Comparison of ENCODE assay signal across 21 cellular contexts in genomic region chr17:39765159-39765558, GRCh38. TPM values are rescaled to one million over a fixed set of nuclear protein-coding genes. Genes with fewer than 3 reads are reported as not detected.
A peak's percentile ranks its signal among the peaks of the same experiment; 100 is the strongest.
DNase-seq lines count a peak whose midpoint lies in the region; ATAC-seq and TF ChIP-seq lines count a peak whose summit lies in the region.
"Had no signal": no experiment of that assay in that cellular context is flagged by ENCODE, and none has a peak within 500 bp of the region (broad histone marks: within the 10 kb centered on the region; RNA-seq: fewer than 3 reads in every experiment).

No MANE protein-coding gene starts in this region.

- H3K36me3 ChIP-seq in Karpas-422 (ENCODE audit: insufficient read depth, low read length): peaks cover 72% of the 10 kb centered on the region
- H3K36me3 ChIP-seq: BE2C had no signal

- CTCF ChIA-PET in activated CD8-positive, alpha-beta memory T cell treated with anti-CD3 and anti-CD28 coated beads, Interleukin-2, amount 10 ng/mL, durations not matched to agents 7 days and 5 days (lab: Charles Lee): interaction anchor here (1.1 to 1.8 kb wide), 5 partner anchors 9 to 143 kb away, joined by 3 to 6 read pairs (median 3); no protein-coding TSS in a partner anchor

- peaks cover 72% of the 10 kb centered on the region for H3K4me1 ChIP-seq in Karpas-422 (ENCODE audit: low read length)
- H3K4me1 ChIP-seq: A549, BE2C, heart right ventricle had no signal

- H3K27ac Mint-ChIP-seq in activated CD8-positive, alpha-beta memory T cell treated with anti-CD3 and anti-CD28 coated beads, Interleukin-2, amount 10 ng/mL, durations not matched to agents 7 days and 5 days: no peak overlapping the region
- H3K27ac Mint-ChIP-seq in activated naive CD8-positive, alpha-beta T cell treated with anti-CD3 and anti-CD28 coated beads for 36 hours: peak overlapping the region; percentile 84
- peak overlapping the region; percentile 92 to 95 for H3K27ac Mint-ChIP-seq in natural killer cell treated with Interleukin-12 subunit alpha and Interleukin-12 subunit beta and Interleukin-15 and Interleukin-18, amount 100 ng/mL, for 72 hours
- H3K27ac Mint-ChIP-seq: activated CD4-positive, alpha-beta T cell treated with anti-CD3 and anti-CD28 coated beads, Interleukin-2, amount 10 ng/mL, durations not matched to agents 24 days and 14 days; activated naive CD4-positive, alpha-beta T cell treated with anti-CD3 and anti-CD28 coated beads for 36 hours had no signal

- H3K27me3 Mint-ChIP-seq in activated CD8-positive, alpha-beta memory T cell treated with anti-CD3 and anti-CD28 coated beads, Interleukin-2, amount 10 ng/mL, durations not matched to agents 7 days and 5 days: no peaks in the 10 kb centered on the region
- H3K27me3 Mint-ChIP-seq in activated naive CD8-positive, alpha-beta T cell treated with anti-CD3 and anti-CD28 coated beads for 36 hours: no peaks in the 10 kb centered on the region
- no peaks in the 10 kb centered on the region for H3K27me3 Mint-ChIP-seq in natural killer cell treated with Interleukin-12 subunit alpha and Interleukin-12 subunit beta and Interleukin-15 and Interleukin-18, amount 100 ng/mL, for 72 hours
- H3K27me3 Mint-ChIP-seq: activated CD4-positive, alpha-beta T cell treated with anti-CD3 and anti-CD28 coated beads, Interleukin-2, amount 10 ng/mL, durations not matched to agents 24 days and 14 days had no signal

- peak; percentile 14 for DNase-seq in activated CD8-positive, alpha-beta memory T cell treated with anti-CD3 and anti-CD28 coated beads, Interleukin-2, amount 10 ng/mL, durations not matched to agents 7 days and 5 days
- no peak for DNase-seq in activated CD8-positive, alpha-beta memory T cell treated with anti-CD3 and anti-CD28 coated beads, Interleukin-2, amount 50 U/mL, for 48 hours
- DNase-seq in Karpas-422 (no peak), NCI-H1105 (lab: John Stamatoyannopoulos, UW) (no peak), lower leg skin (ENCODE audit: low spot score in 2 of 2) (no peak)
- no peak for DNase-seq in activated naive CD8-positive, alpha-beta T cell treated with anti-CD3 and anti-CD28 coated beads for 36 hours
- no peak for DNase-seq in natural killer cell treated with Interleukin-12 subunit alpha and Interleukin-12 subunit beta and Interleukin-15 and Interleukin-18, amount 100 ng/mL, for 72 hours (ENCODE audit: low spot score)
- DNase-seq in activated CD4-positive, CD25-positive, alpha-beta regulatory T cell (lab: John Stamatoyannopoulos, UW): no peak
- DNase-seq: activated CD4-positive, alpha-beta T cell treated with anti-CD3 and anti-CD28 coated beads, Interleukin-2, amount 10 ng/mL, durations not matched to agents 24 days and 14 days; activated naive CD4-positive, alpha-beta T cell treated with anti-CD3 and anti-CD28 coated beads for 36 hours; BE2C; heart right ventricle; KBM-7; NCI-H1694 treated with DMSO at 0.1 percent for 48 hours; PC-3; Right ventricle myocardium superior; substantia nigra had no signal

- H3K4me1 Mint-ChIP-seq in activated CD8-positive, alpha-beta memory T cell treated with anti-CD3 and anti-CD28 coated beads, Interleukin-2, amount 10 ng/mL, durations not matched to agents 7 days and 5 days: peaks cover 73% of the 10 kb centered on the region
- H3K4me1 Mint-ChIP-seq in activated naive CD8-positive, alpha-beta T cell treated with anti-CD3 and anti-CD28 coated beads for 36 hours: peaks cover 79% of the 10 kb centered on the region
- peaks cover 67 to 75% of the 10 kb centered on the region in 2 donors for H3K4me1 Mint-ChIP-seq in natural killer cell treated with Interleukin-12 subunit alpha and Interleukin-12 subunit beta and Interleukin-15 and Interleukin-18, amount 100 ng/mL, for 72 hours (ENCODE audit: low read depth in 2 of 2)

- H4K20me1 ChIP-seq in Karpas-422 (ENCODE audit: insufficient read depth, low read depth, low read length): no peaks in the 10 kb centered on the region

- no peak overlapping the region for H3K9ac ChIP-seq in Karpas-422 (ENCODE audit: low read length)

- no peaks in the 10 kb centered on the region for H3K9me3 ChIP-seq in Karpas-422 (ENCODE audit: low read length)
- H3K9me3 ChIP-seq: heart right ventricle had no signal

- no peak overlapping the region for H3K4me3 Mint-ChIP-seq in activated CD8-positive, alpha-beta memory T cell treated with anti-CD3 and anti-CD28 coated beads, Interleukin-2, amount 10 ng/mL, durations not matched to agents 7 days and 5 days
- H3K4me3 Mint-ChIP-seq in activated naive CD8-positive, alpha-beta T cell treated with anti-CD3 and anti-CD28 coated beads for 36 hours: no peak overlapping the region
- H3K4me3 Mint-ChIP-seq in natural killer cell treated with Interleukin-12 subunit alpha and Interleukin-12 subunit beta and Interleukin-15 and Interleukin-18, amount 100 ng/mL, for 72 hours: peak overlapping the region; percentile 87
- H3K4me3 Mint-ChIP-seq: activated CD4-positive, alpha-beta T cell treated with anti-CD3 and anti-CD28 coated beads, Interleukin-2, amount 10 ng/mL, durations not matched to agents 24 days and 14 days; activated naive CD4-positive, alpha-beta T cell treated with anti-CD3 and anti-CD28 coated beads for 36 hours had no signal

- H3K4me3 ChIP-seq in Karpas-422 (ENCODE audit: low read length) (no peak overlapping the region), lower leg skin (ENCODE audit: low read depth, poor library complexity, severe bottlenecking) (no peak overlapping the region)
- H3K4me3 ChIP-seq: A549, heart right ventricle had no signal

- H3K27me3 ChIP-seq in Karpas-422 (ENCODE audit: low read length): no peaks in the 10 kb centered on the region

- no peak for TF ChIP-seq POLR2A in lower leg skin (IDR thresholded peaks at IDR 0.05)

- H3K79me2 ChIP-seq in Karpas-422 (ENCODE audit: low read length): peaks cover 55% of the 10 kb centered on the region

- no peak for TF ChIP-seq CTCF in lower leg skin (IDR thresholded peaks at IDR 0.05)

- H3K9me3 Mint-ChIP-seq in activated CD8-positive, alpha-beta memory T cell treated with anti-CD3 and anti-CD28 coated beads, Interleukin-2, amount 10 ng/mL, durations not matched to agents 7 days and 5 days (ENCODE audit: low read depth): no peaks in the 10 kb centered on the region
- H3K9me3 Mint-ChIP-seq in activated naive CD8-positive, alpha-beta T cell treated with anti-CD3 and anti-CD28 coated beads for 36 hours: peaks cover 8% of the 10 kb centered on the region
- H3K9me3 Mint-ChIP-seq in natural killer cell treated with Interleukin-12 subunit alpha and Interleukin-12 subunit beta and Interleukin-15 and Interleukin-18, amount 100 ng/mL, for 72 hours: no peaks in the 10 kb centered on the region
- H3K9me3 Mint-ChIP-seq: activated naive CD4-positive, alpha-beta T cell treated with anti-CD3 and anti-CD28 coated beads for 36 hours had no signal

- peak overlapping the region; percentile 65 for H3K27ac ChIP-seq in Karpas-422 (ENCODE audit: low read length)
- H3K27ac ChIP-seq: A549, epithelial cell of prostate, heart right ventricle had no signal

- H3K9me2 ChIP-seq in Karpas-422 (replicated peaks; ENCODE audit: insufficient read depth, low read length): no peaks in the 10 kb centered on the region

- WGBS in lower leg skin, 2 donors: 55 to 73% methylated on average over 3 of the region's 3 CpGs

- ATAC-seq in activated CD8-positive, alpha-beta memory T cell treated with anti-CD3 and anti-CD28 coated beads, Interleukin-2, amount 10 ng/mL, durations not matched to agents 7 days and 5 days: no peak
- ATAC-seq in natural killer cell treated with Interleukin-12 subunit alpha and Interleukin-12 subunit beta and Interleukin-15 and Interleukin-18, amount 100 ng/mL, for 72 hours: no peak
- ATAC-seq: A549, heart right ventricle, left lobe of liver, PC-3, sciatic nerve had no signal

- intact Hi-C loops in lower leg skin (cut with DNase I; ENCODE audit: low total_unique reads): no loop called here

- no peak overlapping the region for H3K4me2 ChIP-seq in Karpas-422 (ENCODE audit: low read depth, low read length, poor library complexity, severe bottlenecking)
- H3K4me2 ChIP-seq: A549 had no signal

- no peak overlapping the region for H2AFZ ChIP-seq in Karpas-422 (ENCODE audit: low read length)

- peaks cover 73% of the 10 kb centered on the region for H3K36me3 Mint-ChIP-seq in activated CD8-positive, alpha-beta memory T cell treated with anti-CD3 and anti-CD28 coated beads, Interleukin-2, amount 10 ng/mL, durations not matched to agents 7 days and 5 days
- H3K36me3 Mint-ChIP-seq in activated naive CD8-positive, alpha-beta T cell treated with anti-CD3 and anti-CD28 coated beads for 36 hours: peaks cover 66% of the 10 kb centered on the region
- peaks cover 46% of the 10 kb centered on the region for H3K36me3 Mint-ChIP-seq in natural killer cell treated with Interleukin-12 subunit alpha and Interleukin-12 subunit beta and Interleukin-15 and Interleukin-18, amount 100 ng/mL, for 72 hours

RNA-seq across cellular contexts. Expression of gene GRB7, which starts 27.4 kb away (rescaled TPM):
- total RNA-seq in activated CD8-positive, alpha-beta memory T cell treated with anti-CD3 and anti-CD28 coated beads, Interleukin-2, amount 10 ng/mL, durations not matched to agents 7 days and 5 days: under 1 TPM in 1 of 2 experiments, not detected in 1; 0.19 TPM
- 0.18 and 1.5 TPM in 2 replicates for total RNA-seq in Karpas-422 (2014; rRNA removed; shearing (Covaris generic); ENCODE audit: low replicate concordance)
- under 1 TPM; 0.60 to 0.84 TPM for total RNA-seq in activated naive CD8-positive, alpha-beta T cell treated with anti-CD3 and anti-CD28 coated beads for 36 hours
- total RNA-seq in natural killer cell treated with Interleukin-12 subunit alpha and Interleukin-12 subunit beta and Interleukin-15 and Interleukin-18, amount 100 ng/mL, for 72 hours: under 1 TPM in 1 of 2 donors, not detected in 1; 0.36 TPM
- total RNA-seq in lower leg skin: 100 to 1,000 TPM in 2 of 4 donors, 10 to 100 TPM in 2; 66.0 to 148 (median 97.4) TPM

RNA-seq across cellular contexts. Expression of gene MIEN1, which starts 34.8 kb away (rescaled TPM):
- total RNA-seq in activated CD8-positive, alpha-beta memory T cell treated with anti-CD3 and anti-CD28 coated beads, Interleukin-2, amount 10 ng/mL, durations not matched to agents 7 days and 5 days: 10 to 100 TPM; 45.9 to 46.8 TPM
- total RNA-seq in Karpas-422 (2014; rRNA removed; shearing (Covaris generic); ENCODE audit: low replicate concordance): 77.8 and 78.6 TPM in 2 replicates
- total RNA-seq in activated naive CD8-positive, alpha-beta T cell treated with anti-CD3 and anti-CD28 coated beads for 36 hours: 10 to 100 TPM; 30.7 to 33.3 TPM
- 10 to 100 TPM; 56.3 to 64.6 TPM for total RNA-seq in natural killer cell treated with Interleukin-12 subunit alpha and Interleukin-12 subunit beta and Interleukin-15 and Interleukin-18, amount 100 ng/mL, for 72 hours
- total RNA-seq in lower leg skin: 10 to 100 TPM; 42.8 to 82.0 (median 59.7) TPM

Comparison
In these comparisons a context has a peak if more than half of its experiments do, and no peak if none do; other contexts are left out.
1. RNA of gene GRB7, which starts 27.4 kb away (total RNA-seq): 66.0 to 148 TPM in lower leg skin; 0.18 to 1.5 TPM in Karpas-422, 0.60 to 0.84 TPM in activated naive CD8-positive, alpha-beta T cell treated with anti-CD3 and anti-CD28 coated beads for 36 hours, 0.36 TPM in natural killer cell treated with Interleukin-12 subunit alpha and Interleukin-12 subunit beta and Interleukin-15 and Interleukin-18, amount 100 ng/mL, for 72 hours and 0.19 TPM in activated CD8-positive, alpha-beta memory T cell treated with anti-CD3 and anti-CD28 coated beads, Interleukin-2, amount 10 ng/mL, durations not matched to agents 7 days and 5 days; every median in the first group is over 10 times any median in the second.